ENCODE assay signal across 12 cellular contexts in the genomic region with DNA sequence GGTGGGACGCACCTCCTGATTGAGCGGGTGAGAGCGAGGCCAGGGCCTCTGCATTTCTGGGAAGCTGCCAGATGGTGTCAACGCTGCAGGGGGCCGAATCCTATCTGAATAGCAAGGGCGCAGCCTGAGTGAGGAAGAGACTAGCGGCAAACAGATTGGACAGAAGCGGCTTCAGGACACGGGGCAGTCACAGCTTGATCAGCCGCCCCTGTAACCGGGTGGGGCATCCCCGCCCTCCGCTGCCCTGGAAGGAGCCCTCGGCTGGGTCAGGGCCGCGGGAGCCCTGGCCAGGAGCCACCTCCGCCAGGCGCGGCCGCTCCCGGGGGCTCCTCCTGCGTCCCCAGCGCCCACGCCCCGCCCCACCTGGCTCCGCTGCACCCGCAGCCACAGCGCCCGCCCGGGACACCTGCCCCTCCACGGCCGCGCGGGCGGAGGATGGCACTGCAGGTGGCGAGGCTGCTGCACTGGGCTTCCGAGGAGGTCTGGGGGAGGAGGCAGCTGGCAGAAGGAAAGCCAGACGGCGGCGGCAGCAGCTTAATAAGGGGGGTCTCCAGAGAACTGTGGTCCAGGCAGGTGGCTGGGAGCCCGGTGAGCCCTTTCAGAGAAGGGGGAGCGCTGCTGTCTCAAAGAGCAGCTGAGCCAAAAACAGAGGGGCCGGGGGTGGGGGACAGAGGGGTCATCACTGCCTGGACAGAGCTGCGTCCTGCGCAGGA. TPM values are rescaled to one million over a fixed set of nuclear protein-coding genes. Genes with fewer than 3 reads are reported as not detected.
DNase-seq lines count a peak whose midpoint lies in the region; ATAC-seq and TF ChIP-seq lines count a peak whose summit lies in the region.
"Had no signal": no experiment of that assay in that cellular context is flagged by ENCODE, and none has a peak within 500 bp of the region (broad histone marks: within the 10 kb centered on the region; RNA-seq: fewer than 3 reads in every experiment).

No MANE protein-coding gene starts in this region.

- 3% methylated on average over 45 of the region's 45 CpGs for WGBS in right cardiac atrium

- no peaks in the 10 kb centered on the region for H3K9me3 ChIP-seq in right cardiac atrium (ENCODE audit: control insufficient read depth, low read length)
- H3K9me3 ChIP-seq: A549 had no signal

- TF ChIP-seq POLR2A in GM18505 (IDR thresholded peaks at IDR 0.05; ENCODE audit: borderline replicate concordance, extremely low read depth, insufficient read depth, insufficient read length): no peak

- H3K4me3 ChIP-seq in right cardiac atrium (ENCODE audit: low read length) (peak overlapping the region; percentile 25), retinal pigment epithelial cell (ENCODE audit: low read length) (peak overlapping the region; percentile 50)
- H3K4me3 ChIP-seq: A549 had no signal

- no peaks in the 10 kb centered on the region for H3K4me1 ChIP-seq in right cardiac atrium (ENCODE audit: control insufficient read depth, insufficient read depth, low read length)
- H3K4me1 ChIP-seq: A549 had no signal

- ATAC-seq in right cardiac atrium (no peak), GM18505 (IDR thresholded peaks at IDR 0.05; ENCODE audit: unreplicated experiment) (no peak)
- ATAC-seq: A549 had no signal

- no peak overlapping the region for H3K27ac ChIP-seq in right cardiac atrium (ENCODE audit: low read length)
- H3K27ac ChIP-seq: A549 had no signal

- TF ChIP-seq CTCF in retinal pigment epithelial cell (conservative IDR thresholded peaks at IDR 0.05; ENCODE audit: low read depth, low read length): no peak

- intact Hi-C loops in right cardiac atrium (cut with DNase I): no loop called here

- DNase-seq in NCI-H1092 treated with DMSO at 0.1 percent for 48 hours (lab: John Stamatoyannopoulos, UW): peak; percentile 52
- DNase-seq in NCI-H1092 (lab: John Stamatoyannopoulos, UW): no peak
- DNase-seq in NCI-H524 treated with DMSO at 0.1 percent for 48 hours (lab: John Stamatoyannopoulos, UW): peak; percentile 31
- peak in 1 of 3 donors; percentile 37 for DNase-seq in right cardiac atrium
- no peak for DNase-seq in retinal pigment epithelial cell (ENCODE audit: low read depth)
- DNase-seq in medulla oblongata (ENCODE audit: extremely low spot score): no peak
- DNase-seq in activated CD4-positive, CD25-positive, alpha-beta regulatory T cell (lab: John Stamatoyannopoulos, UW): no peak
- DNase-seq: NCI-H2029 treated with DMSO at 0.1 percent for 48 hours had no signal

- H3K27me3 ChIP-seq in right cardiac atrium (ENCODE audit: control insufficient read depth, insufficient read depth): peaks cover 4% of the 10 kb centered on the region

RNA-seq across cellular contexts. Expression of a gene that starts 18.9 kb away (rescaled TPM):
- total RNA-seq in right cardiac atrium: 1 to 10 TPM in 1 of 4 donors, under 1 TPM in 3; 0.22 to 1.1 (median 0.60) TPM
- polyA plus RNA-seq in right cardiac atrium: 0.93 TPM
- total RNA-seq: activated CD8-positive, alpha-beta memory T cell treated with anti-CD3 and anti-CD28 coated beads for 36 hours had no signal
- polyA plus RNA-seq: A549, adipose tissue had no signal

Comparison
In these comparisons a context has a peak if more than half of its experiments do, and no peak if none do; other contexts are left out.
1. DNase-seq: peak in NCI-H1092 treated with DMSO at 0.1 percent for 48 hours (single experiment) and NCI-H524 treated with DMSO at 0.1 percent for 48 hours (single experiment); none in NCI-H1092 (single experiment), retinal pigment epithelial cell (single experiment), medulla oblongata (single experiment) and activated CD4-positive, CD25-positive, alpha-beta regulatory T cell (0 of 4).